8 cellular contexts compared by ENCODE assay signal in the genomic region with DNA sequence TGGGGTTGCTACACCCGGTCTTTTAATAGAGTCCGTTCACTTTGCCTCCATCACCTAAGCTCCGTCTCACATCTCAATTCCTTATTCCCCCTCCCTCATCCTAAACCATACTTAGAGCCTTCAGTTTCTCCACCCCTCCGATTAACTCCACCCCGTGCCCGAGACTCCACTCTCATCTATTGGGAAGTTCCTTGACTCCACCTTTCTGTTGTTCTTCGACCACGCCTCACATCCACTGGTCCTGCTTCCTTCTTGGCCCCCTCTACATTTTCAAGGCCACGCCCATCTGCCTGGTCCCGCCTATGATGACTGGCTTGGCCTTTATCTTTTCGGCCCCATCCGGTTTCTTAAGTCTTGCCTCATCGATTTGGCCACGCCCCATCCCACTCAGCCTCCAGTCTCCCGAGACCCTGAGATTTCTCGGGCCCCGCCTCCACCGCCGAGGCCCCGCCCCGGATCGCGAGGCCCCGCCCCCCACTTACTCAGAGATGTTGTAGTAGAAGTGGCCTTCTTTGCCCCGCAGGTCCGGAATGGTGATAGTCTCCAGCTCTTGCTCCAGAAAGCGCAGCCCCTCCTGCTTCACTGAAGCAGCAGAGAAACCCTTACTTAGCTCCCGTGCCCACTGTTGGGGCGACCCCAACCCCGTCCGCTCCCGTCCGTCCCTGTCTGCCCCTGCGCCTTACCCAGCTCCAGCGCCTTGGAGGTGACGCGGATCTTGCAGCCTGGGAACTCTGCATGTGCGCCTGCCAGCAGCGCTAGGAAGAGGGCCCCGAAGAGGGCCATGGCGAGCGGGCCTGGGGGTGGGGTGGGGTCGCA. TPM values are rescaled to one million over a fixed set of nuclear protein-coding genes. Genes with fewer than 3 reads are reported as not detected.
DNase-seq lines count a peak whose midpoint lies in the region; ATAC-seq and FAIRE-seq lines count a peak whose summit lies in the region.

No MANE protein-coding gene starts in this region.

- H3K4me3 Mint-ChIP-seq in activated CD8-positive, alpha-beta T cell treated with anti-CD3 and anti-CD28 coated beads, Interleukin-2, amount 10 ng/mL, durations not matched to agents 7 days and 5 days = peak overlapping the region; percentile 77
- H3K4me3 Mint-ChIP-seq in effector memory CD8-positive, alpha-beta T cell = peak overlapping the region; percentile 68 to 85
- H3K4me3 Mint-ChIP-seq in memory B cell = peak overlapping the region; percentile 80

- peaks cover 25% of the 10 kb centered on the region for H3K4me1 Mint-ChIP-seq in activated CD8-positive, alpha-beta T cell treated with anti-CD3 and anti-CD28 coated beads, Interleukin-2, amount 10 ng/mL, durations not matched to agents 7 days and 5 days (ENCODE audit: low read depth)
- H3K4me1 Mint-ChIP-seq in effector memory CD8-positive, alpha-beta T cell (ENCODE audit: low read depth in 2 of 2) = peaks cover 11 to 16% of the 10 kb centered on the region in 2 donors
- peaks cover 14% of the 10 kb centered on the region for H3K4me1 Mint-ChIP-seq in memory B cell

- DNase-seq in NCI-H526 (lab: John Stamatoyannopoulos, UW) = peak; percentile 87 to 90
- DNase-seq in activated CD8-positive, alpha-beta T cell treated with anti-CD3 and anti-CD28 coated beads, Interleukin-2, amount 10 ng/mL, durations not matched to agents 7 days and 5 days = peak; percentile 98
- DNase-seq in effector memory CD8-positive, alpha-beta T cell = peak; percentile 87 to 92 (median 88)
- peak; percentile 90 to 93 for DNase-seq in memory B cell (ENCODE audit: low spot score in 2 of 2)
- DNase-seq in stimulated activated CD4-positive, alpha-beta T cell treated with anti-CD3 and anti-CD28 coated beads, TNF-alpha, amount 100 ng/mL, for 48 hours (ENCODE audit: low read depth in 3 of 3) = peak; percentile 90 to 97 (median 95)

- peak overlapping the region; percentile 88 for H3K27ac Mint-ChIP-seq in activated CD8-positive, alpha-beta T cell treated with anti-CD3 and anti-CD28 coated beads, Interleukin-2, amount 10 ng/mL, durations not matched to agents 7 days and 5 days
- H3K27ac Mint-ChIP-seq in effector memory CD8-positive, alpha-beta T cell = peak overlapping the region; percentile 33 to 50
- peak overlapping the region; percentile 58 for H3K27ac Mint-ChIP-seq in memory B cell

- no peaks in the 10 kb centered on the region for H3K36me3 Mint-ChIP-seq in activated CD8-positive, alpha-beta T cell treated with anti-CD3 and anti-CD28 coated beads, Interleukin-2, amount 10 ng/mL, durations not matched to agents 7 days and 5 days (ENCODE audit: low read depth)
- H3K36me3 Mint-ChIP-seq in effector memory CD8-positive, alpha-beta T cell (ENCODE audit: insufficient read depth) = peaks cover 6% of the 10 kb centered on the region
- no peaks in the 10 kb centered on the region for H3K36me3 Mint-ChIP-seq in memory B cell

- H3K27me3 Mint-ChIP-seq in activated CD8-positive, alpha-beta T cell treated with anti-CD3 and anti-CD28 coated beads, Interleukin-2, amount 10 ng/mL, durations not matched to agents 7 days and 5 days (ENCODE audit: low read depth) = peaks cover 16% of the 10 kb centered on the region
- H3K27me3 Mint-ChIP-seq in effector memory CD8-positive, alpha-beta T cell = peaks cover 0 to 9% of the 10 kb centered on the region in 2 donors
- peaks cover 5% of the 10 kb centered on the region for H3K27me3 Mint-ChIP-seq in memory B cell

- POLR2A ChIA-PET in activated CD8-positive, alpha-beta T cell treated with anti-CD3 and anti-CD28 coated beads, Interleukin-2, amount 10 ng/mL, durations not matched to agents 7 days and 5 days (lab: Charles Lee) = interaction anchor here (1.0 to 3.5 kb wide), 5 partner anchors 18 to 54 kb away, joined by 3 to 19 read pairs (median 3); partner anchors contain the start of genes ACOT8, CTSA, NEURL2 and PCIF1

- peak; percentile 73 for ATAC-seq in GM18858 (IDR thresholded peaks at IDR 0.05; ENCODE audit: unreplicated experiment)
- ATAC-seq in HG03064 (IDR thresholded peaks at IDR 0.05; ENCODE audit: low read depth, unreplicated experiment) = peak; percentile 86
- ATAC-seq in activated CD8-positive, alpha-beta T cell treated with anti-CD3 and anti-CD28 coated beads, Interleukin-2, amount 10 ng/mL, durations not matched to agents 7 days and 5 days = peak; percentile 95
- peak; percentile 84 for ATAC-seq in effector memory CD8-positive, alpha-beta T cell (replicated peaks)
- ATAC-seq in memory B cell (ENCODE audit: low read depth) = peak; percentile 88

- CTCF ChIA-PET in activated CD8-positive, alpha-beta T cell treated with anti-CD3 and anti-CD28 coated beads, Interleukin-2, amount 10 ng/mL, durations not matched to agents 7 days and 5 days (lab: Charles Lee) = interaction anchor here (1.0 to 1.6 kb wide), 3 partner anchors 21 to 59 kb away, joined by 3 to 6 read pairs (median 5); partner anchors contain the start of gene PCIF1

- no peaks in the 10 kb centered on the region for H3K9me3 Mint-ChIP-seq in activated CD8-positive, alpha-beta T cell treated with anti-CD3 and anti-CD28 coated beads, Interleukin-2, amount 10 ng/mL, durations not matched to agents 7 days and 5 days (ENCODE audit: insufficient read depth)
- H3K9me3 Mint-ChIP-seq in effector memory CD8-positive, alpha-beta T cell = no peaks in the 10 kb centered on the region
- H3K9me3 Mint-ChIP-seq in memory B cell = no peaks in the 10 kb centered on the region

- FAIRE-seq in A204.1 (lab: Jason Lieb, UNC) = peak; percentile 72

RNA-seq across cellular contexts. Expression of gene PLTP, which starts 1.1 kb away (rescaled TPM):
- total RNA-seq in activated CD8-positive, alpha-beta T cell treated with anti-CD3 and anti-CD28 coated beads, Interleukin-2, amount 10 ng/mL, durations not matched to agents 7 days and 5 days = 1 to 10 TPM; 2.2 to 2.8 TPM

RNA-seq across cellular contexts. Expression of gene CTSA, which starts 19.7 kb away (rescaled TPM):
- 10 to 100 TPM; 63.4 to 64.1 TPM for total RNA-seq in activated CD8-positive, alpha-beta T cell treated with anti-CD3 and anti-CD28 coated beads, Interleukin-2, amount 10 ng/mL, durations not matched to agents 7 days and 5 days

RNA-seq across cellular contexts. Expression of gene NEURL2, which starts 19.9 kb away (rescaled TPM):
- total RNA-seq in activated CD8-positive, alpha-beta T cell treated with anti-CD3 and anti-CD28 coated beads, Interleukin-2, amount 10 ng/mL, durations not matched to agents 7 days and 5 days = 1 to 10 TPM; 1.1 to 1.3 TPM

RNA-seq across cellular contexts. Expression of gene SPATA25, which starts 23.5 kb away (rescaled TPM):
- 1 to 10 TPM in 1 of 2 experiments, under 1 TPM in 1; 0.76 to 1.4 TPM for total RNA-seq in activated CD8-positive, alpha-beta T cell treated with anti-CD3 and anti-CD28 coated beads, Interleukin-2, amount 10 ng/mL, durations not matched to agents 7 days and 5 days

RNA-seq across cellular contexts. Expression of gene PCIF1, which starts 23.6 kb away (rescaled TPM):
- 10 to 100 TPM; 40.3 to 41.2 TPM for total RNA-seq in activated CD8-positive, alpha-beta T cell treated with anti-CD3 and anti-CD28 coated beads, Interleukin-2, amount 10 ng/mL, durations not matched to agents 7 days and 5 days

Comparison
In these comparisons a context has a peak if more than half of its experiments do, and no peak if none do; other contexts are left out.
1. Peak in every context shown above with its lines: DNase-seq and ATAC-seq.